ENCODE assay signal across 8 cellular contexts in the genomic region with DNA sequence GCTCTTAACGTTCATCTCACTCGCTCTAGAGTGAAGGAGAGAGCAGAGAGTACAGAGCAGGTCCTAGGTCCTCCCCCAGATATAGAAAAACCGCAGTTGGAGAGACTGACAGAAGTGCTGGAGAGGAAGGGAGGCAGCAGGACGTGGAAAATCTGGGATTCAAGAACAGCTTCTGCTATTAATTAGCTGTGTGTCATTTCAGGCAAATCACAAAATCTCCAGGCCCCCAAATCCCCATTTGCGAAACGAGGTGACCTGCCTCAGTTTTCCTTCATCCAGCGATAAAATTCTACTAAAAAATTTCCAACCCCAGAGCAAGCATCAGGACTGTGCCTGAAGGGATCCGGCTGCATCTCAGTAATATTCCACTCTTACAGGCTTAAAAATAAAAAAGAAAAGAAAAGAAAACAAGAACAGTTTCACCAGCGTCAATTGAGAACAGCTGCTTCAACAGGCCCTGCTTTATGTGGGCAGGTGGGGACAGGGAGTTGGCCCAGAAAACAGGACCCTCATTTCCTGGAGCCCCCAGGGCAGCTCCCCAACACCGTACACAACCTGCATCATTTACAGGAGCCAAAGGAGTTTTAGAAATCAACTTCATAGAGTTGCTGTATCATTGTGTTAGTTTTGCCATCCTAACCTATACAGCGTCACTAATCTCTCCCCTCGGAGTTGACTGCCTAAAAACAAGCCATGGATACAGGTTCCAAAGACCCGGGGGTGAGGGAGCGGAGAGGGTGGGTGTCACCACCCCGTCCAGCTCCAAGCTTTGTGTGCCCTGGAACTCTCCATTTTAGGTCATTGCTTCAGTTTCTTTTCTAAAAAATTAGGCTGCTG. TPM values are rescaled to one million over a fixed set of nuclear protein-coding genes. Genes with fewer than 3 reads are reported as not detected.
A peak's percentile ranks its signal among the peaks of the same experiment; 100 is the strongest.
DNase-seq lines count a peak whose midpoint lies in the region; ATAC-seq, FAIRE-seq and TF ChIP-seq lines count a peak whose summit lies in the region.

No MANE protein-coding gene starts in this region.

- H3K27ac ChIP-seq in SK-N-SH (ENCODE audit: low read depth in 2 of 2, low read length in 1 of 2): peak overlapping the region; percentile 98 to 100

- H3K9me3 ChIP-seq in SK-N-SH: no peaks in the 10 kb centered on the region

- H2AFZ ChIP-seq in SK-N-SH (ENCODE audit: low read depth): no peak overlapping the region

- peak overlapping the region; percentile 91 for H3K9ac ChIP-seq in SK-N-SH

- no peak for TF ChIP-seq CTCF in SK-N-SH (IDR thresholded peaks at IDR 0.05)
- TF ChIP-seq CTCF in fibroblast of villous mesenchyme (IDR thresholded peaks at IDR 0.05; ENCODE audit: insufficient read depth, low read depth, low read length): no peak
- TF ChIP-seq CTCF in retinal pigment epithelial cell (conservative IDR thresholded peaks at IDR 0.05; ENCODE audit: low read depth, low read length): no peak

- H3K4me1 ChIP-seq in SK-N-SH (ENCODE audit: control insufficient read depth in 1 of 2, insufficient read depth in 2 of 2, low read depth in 1 of 2, low read length in 1 of 2): peaks cover 40 to 43% of the 10 kb centered on the region in 2 experiments

- no peaks in the 10 kb centered on the region for H3K9me2 ChIP-seq in SK-N-SH

- peaks cover 14 to 25% of the 10 kb centered on the region in 2 experiments for H3K36me3 ChIP-seq in SK-N-SH (replicated peaks in 1 of 2; ENCODE audit: control insufficient read depth in 1 of 2, insufficient read depth in 2 of 2, low read length in 1 of 2)

- FAIRE-seq in HTR-8/SVneo (lab: Jason Lieb, UNC): no peak

- DNase-seq in DMS114 treated with DMSO at 0.1 percent for 48 hours (lab: John Stamatoyannopoulos, UW; ENCODE audit: unreplicated experiment) (peak; percentile 59), SK-N-SH (no peak), fibroblast of villous mesenchyme (ENCODE audit: low read depth) (peak; percentile 87), retinal pigment epithelial cell (ENCODE audit: low read depth) (no peak), HTR-8/SVneo (ENCODE audit: insufficient read length, low spot score) (no peak)

- ATAC-seq in HG02571 (IDR thresholded peaks at IDR 0.05; ENCODE audit: unreplicated experiment) (peak; percentile 1), HG03139 (IDR thresholded peaks at IDR 0.05; ENCODE audit: unreplicated experiment) (no peak), GM21786 (IDR thresholded peaks at IDR 0.05; ENCODE audit: unreplicated experiment) (no peak)

- peaks cover 78% of the 10 kb centered on the region for H3K79me2 ChIP-seq in SK-N-SH (ENCODE audit: insufficient read depth)

- H4K20me1 ChIP-seq in SK-N-SH (ENCODE audit: insufficient read depth): peaks cover 26% of the 10 kb centered on the region

- H3K27me3 ChIP-seq in SK-N-SH (ENCODE audit: insufficient read depth): no peaks in the 10 kb centered on the region

- peak overlapping the region; percentile 75 for H3K4me2 ChIP-seq in SK-N-SH

- peak; percentile 20; the same call in 1 of the 2 replicates for TF ChIP-seq RAD21 in SK-N-SH (IDR thresholded peaks at IDR 0.05; ENCODE audit: low read length)

- H3F3A ChIP-seq in SK-N-SH (replicated peaks; ENCODE audit: insufficient read depth): peaks cover 78% of the 10 kb centered on the region

- CTCF ChIA-PET in SK-N-SH (lab: Yijun Ruan, JAX): interaction anchor here (1.1 to 5.9 kb wide), 12 partner anchors 8 to 207 kb away, joined by 3 to 78 read pairs (median 17); a partner anchor contains a TSS

- 14% methylated on average over 15 of the region's 15 CpGs for WGBS in SK-N-SH (ENCODE audit: low lambda C conversion rate)

- POLR2A ChIA-PET in SK-N-SH (lab: Yijun Ruan, JAX): interaction anchor here (0.6 to 26.8 kb wide), 10 partner anchors 9 to 113 kb away, joined by 3 to 1027 read pairs (median 26); a partner anchor contains a TSS

- H3K4me3 ChIP-seq in SK-N-SH (ENCODE audit: low read depth in 2 of 2, low read length in 1 of 2) (peak overlapping the region; percentile 27 to 49), fibroblast of villous mesenchyme (ENCODE audit: low read depth, low read length) (peak overlapping the region; percentile 46), retinal pigment epithelial cell (ENCODE audit: low read length) (peak overlapping the region; percentile 17)

- peak in 1 of 2 experiments; percentile 71; a peak in 2 of 4 replicates for TF ChIP-seq EP300 in SK-N-SH (IDR thresholded peaks at IDR 0.05; ENCODE audit: borderline replicate concordance in 1 of 2, low read depth in 1 of 2, low read length in 1 of 2)

TF ChIP-seq in SK-N-SH, 30 proteins besides CTCF, POLR2A, EP300 and RAD21:
- peak; percentile 37; the same call in 1 of the 2 replicates for TF ChIP-seq POLR2AphosphoS5 (IDR thresholded peaks at IDR 0.05; ENCODE audit: low read depth, low read length)
- TF ChIP-seq GATA2 (CRISPR knock-in tag; IDR thresholded peaks at IDR 0.05): peak; percentile 55
- TF ChIP-seq NRF1 (IDR thresholded peaks at IDR 0.05; ENCODE audit: low read depth, low read length): no peak
- TF ChIP-seq, protein P1, sequence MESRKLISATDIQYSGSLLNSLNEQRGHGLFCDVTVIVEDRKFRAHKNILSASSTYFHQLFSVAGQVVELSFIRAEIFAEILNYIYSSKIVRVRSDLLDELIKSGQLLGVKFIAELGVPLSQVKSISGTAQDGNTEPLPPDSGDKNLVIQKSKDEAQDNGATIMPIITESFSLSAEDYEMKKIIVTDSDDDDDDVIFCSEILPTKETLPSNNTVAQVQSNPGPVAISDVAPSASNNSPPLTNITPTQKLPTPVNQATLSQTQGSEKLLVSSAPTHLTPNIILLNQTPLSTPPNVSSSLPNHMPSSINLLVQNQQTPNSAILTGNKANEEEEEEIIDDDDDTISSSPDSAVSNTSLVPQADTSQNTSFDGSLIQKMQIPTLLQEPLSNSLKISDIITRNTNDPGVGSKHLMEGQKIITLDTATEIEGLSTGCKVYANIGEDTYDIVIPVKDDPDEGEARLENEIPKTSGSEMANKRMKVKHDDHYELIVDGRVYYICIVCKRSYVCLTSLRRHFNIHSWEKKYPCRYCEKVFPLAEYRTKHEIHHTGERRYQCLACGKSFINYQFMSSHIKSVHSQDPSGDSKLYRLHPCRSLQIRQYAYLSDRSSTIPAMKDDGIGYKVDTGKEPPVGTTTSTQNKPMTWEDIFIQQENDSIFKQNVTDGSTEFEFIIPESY (IDR thresholded peaks at IDR 0.05; ENCODE audit: borderline replicate concordance, low read depth): no peak
- TF ChIP-seq YY1 (IDR thresholded peaks at IDR 0.05; ENCODE audit: low read depth): peak; percentile 51; the same call in 1 of the 2 replicates
- no peak for TF ChIP-seq RFX5 (IDR thresholded peaks at IDR 0.05; ENCODE audit: low read length)
- TF ChIP-seq, protein P2, sequence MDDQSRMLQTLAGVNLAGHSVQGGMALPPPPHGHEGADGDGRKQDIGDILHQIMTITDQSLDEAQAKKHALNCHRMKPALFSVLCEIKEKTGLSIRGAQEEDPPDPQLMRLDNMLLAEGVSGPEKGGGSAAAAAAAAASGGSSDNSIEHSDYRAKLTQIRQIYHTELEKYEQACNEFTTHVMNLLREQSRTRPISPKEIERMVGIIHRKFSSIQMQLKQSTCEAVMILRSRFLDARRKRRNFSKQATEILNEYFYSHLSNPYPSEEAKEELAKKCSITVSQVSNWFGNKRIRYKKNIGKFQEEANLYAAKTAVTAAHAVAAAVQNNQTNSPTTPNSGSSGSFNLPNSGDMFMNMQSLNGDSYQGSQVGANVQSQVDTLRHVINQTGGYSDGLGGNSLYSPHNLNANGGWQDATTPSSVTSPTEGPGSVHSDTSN (IDR thresholded peaks at IDR 0.05): peak; percentile 44; the same call in 1 of the 2 replicates
- TF ChIP-seq EZH2phosphoT487 (IDR thresholded peaks at IDR 0.05; ENCODE audit: borderline replicate concordance, low read depth): no peak
- TF ChIP-seq FOXJ3 (CRISPR knock-in tag; IDR thresholded peaks at IDR 0.05): no peak
- no peak for TF ChIP-seq FOXM1 (IDR thresholded peaks at IDR 0.05; ENCODE audit: low read depth)
- no peak for TF ChIP-seq GABPA (IDR thresholded peaks at IDR 0.05; ENCODE audit: low read depth)
- no peak for TF ChIP-seq TEAD4 (IDR thresholded peaks at IDR 0.05; ENCODE audit: borderline replicate concordance, insufficient read depth)
- no peak for TF ChIP-seq SIN3A (IDR thresholded peaks at IDR 0.05; ENCODE audit: borderline replicate concordance, low read depth, low read length)
- peak; percentile 61 for TF ChIP-seq CHD2 (IDR thresholded peaks at IDR 0.05; ENCODE audit: low read length, partially characterized antibody)
- TF ChIP-seq JUND (IDR thresholded peaks at IDR 0.05): no peak
- TF ChIP-seq MXI1 (IDR thresholded peaks at IDR 0.05; ENCODE audit: low read depth, low read length): 0 out of 2 replicates have a peak, but pooled peaks have one; percentile 40
- peak; percentile 46; the same call in 1 of the 2 replicates for TF ChIP-seq RCOR1 (IDR thresholded peaks at IDR 0.05; ENCODE audit: low read length)
- TF ChIP-seq TCF12 (IDR thresholded peaks at IDR 0.05): peak; percentile 71

RNA-seq across cellular contexts. Expression of a gene that starts 2.3 kb away (rescaled TPM):
- polyA plus RNA-seq in SK-N-SH (2012; rRNA removed): 285 and 510 TPM in 2 replicates
- 23.6 and 25.7 TPM in 2 replicates for polyA plus RNA-seq in SK-N-SH (2012; cell fraction: cytosol; rRNA removed)
- polyA plus RNA-seq in SK-N-SH (2012; cell fraction: nucleus; rRNA removed): 1,545 and 2,619 TPM in 2 replicates
- 12,351 and 16,563 TPM in 2 replicates for total RNA-seq in fibroblast of villous mesenchyme

RNA-seq across cellular contexts. Expression of a gene that starts 28.4 kb away (rescaled TPM):
- polyA plus RNA-seq in SK-N-SH (2012; rRNA removed): 76.7 and 79.9 TPM in 2 replicates
- 26.2 and 41.7 TPM in 2 replicates for polyA plus RNA-seq in SK-N-SH (2012; cell fraction: cytosol; rRNA removed)
- 115 and 159 TPM in 2 replicates for polyA plus RNA-seq in SK-N-SH (2012; cell fraction: nucleus; rRNA removed)
- 125 and 135 TPM in 2 replicates for total RNA-seq in fibroblast of villous mesenchyme

Comparison
In these comparisons a context has a peak if more than half of its experiments do, and no peak if none do; other contexts are left out.
1. DNase-seq: peak in DMS114 treated with DMSO at 0.1 percent for 48 hours (single experiment) and fibroblast of villous mesenchyme (single experiment); none in SK-N-SH (single experiment), retinal pigment epithelial cell (single experiment) and HTR-8/SVneo (single experiment).
2. Peak in every context shown above with its lines, with median percentiles within 50 percentile points of each other: H3K4me3 ChIP-seq.